In genomic region chr4:16889945-16890344, GRCh38 we compare ENCODE assay signal across 19 cellular contexts. TPM values are rescaled to one million over a fixed set of nuclear protein-coding genes. Genes with fewer than 3 reads are reported as not detected.
"Had no signal": no experiment of that assay in that cellular context is flagged by ENCODE, and none has a peak within 500 bp of the region (broad histone marks: within the 10 kb centered on the region; RNA-seq: fewer than 3 reads in every experiment).

No MANE protein-coding gene starts in this region.

- H3K9me3 Mint-ChIP-seq: activated T-helper 2 cell treated with anti-CD3 and anti-CD28 coated beads, Interferon-gamma antibody, Interleukin-2, Interleukin-4, amounts not matched to agents 10 μg/mL and 5 μg/mL and 100 μg/mL, durations not matched to agents 14 hours and 24 hours and 36 hours; T-cell had no signal

- H3K27me3 Mint-ChIP-seq: memory B cell, T-cell had no signal

- ATAC-seq: left colon had no signal

- H3K4me1 ChIP-seq: breast epithelium, parathyroid adenoma had no signal

- H3K9me3 ChIP-seq: breast epithelium, stomach, thoracic aorta had no signal

- DNase-seq: activated CD4-positive, alpha-beta T cell treated with anti-CD3 and anti-CD28 coated beads for 4 hours; activated naive CD4-positive, alpha-beta T cell treated with anti-CD3 and anti-CD28 coated beads, Interleukin-2, amount 50 U/mL, for 16 hours; activated T-cell treated with anti-CD3 and anti-CD28 coated beads for 4 hours; anterior cingulate cortex; hippocampal formation; left colon; retina; stomach; WERI-Rb-1 had no signal

- H3K4me3 ChIP-seq: breast epithelium, SK-N-MC, skin epidermis, stomach, thoracic aorta had no signal

- H3K27ac Mint-ChIP-seq: activated T-helper 2 cell treated with anti-CD3 and anti-CD28 coated beads, Interferon-gamma antibody, Interleukin-2, Interleukin-4, amounts not matched to agents 10 μg/mL and 5 μg/mL and 100 μg/mL, durations not matched to agents 14 hours and 24 hours and 36 hours; memory B cell had no signal

- H3K4me1 Mint-ChIP-seq: memory B cell had no signal

- H3K36me3 ChIP-seq: breast epithelium, thoracic aorta, WERI-Rb-1 had no signal

- H3K27me3 ChIP-seq: breast epithelium, stomach had no signal

- H3K4me3 Mint-ChIP-seq: memory B cell had no signal

- FAIRE-seq: frontal cortex had no signal

- H3K27ac ChIP-seq: parathyroid adenoma, SK-N-MC, stomach, WERI-Rb-1 had no signal

- H3K36me3 Mint-ChIP-seq: memory B cell, T-cell had no signal

RNA-seq across cellular contexts. Expression of gene LDB2, which starts 8.5 kb away (rescaled TPM):
- total RNA-seq: activated CD8-positive, alpha-beta memory T cell treated with anti-CD3 and anti-CD28 coated beads for 36 hours; activated T-helper 2 cell treated with anti-CD3 and anti-CD28 coated beads, Interferon-gamma antibody, Interleukin-2, Interleukin-4, amounts not matched to agents 10 μg/mL and 5 μg/mL and 100 μg/mL, durations not matched to agents 14 hours and 24 hours and 36 hours had no signal
